Comparison of ENCODE assay signal across 15 cellular contexts in genomic region chr14:51295666-51296263, GRCh38. TPM values are rescaled to one million over a fixed set of nuclear protein-coding genes. Genes with fewer than 3 reads are reported as not detected.
DNase-seq lines count a peak whose midpoint lies in the region; ATAC-seq and TF ChIP-seq lines count a peak whose summit lies in the region.
"Had no signal": no experiment of that assay in that cellular context is flagged by ENCODE, and none has a peak within 500 bp of the region (broad histone marks: within the 10 kb centered on the region; RNA-seq: fewer than 3 reads in every experiment).

No MANE protein-coding gene starts in this region.

- no peaks in the 10 kb centered on the region for H3K9me2 ChIP-seq in PC-3 (replicated peaks; ENCODE audit: low read length)

- ATAC-seq in PC-3 = peak; percentile 86
- ATAC-seq in naive thymus-derived CD4-positive, alpha-beta T cell = no peak
- no peak for ATAC-seq in GM19452 (IDR thresholded peaks at IDR 0.05; ENCODE audit: unreplicated experiment)

- peaks cover 15% of the 10 kb centered on the region for H3K4me1 ChIP-seq in PC-3 (ENCODE audit: insufficient read depth, low read length)
- no peaks in the 10 kb centered on the region for H3K4me1 ChIP-seq in naive thymus-derived CD4-positive, alpha-beta T cell (ENCODE audit: control insufficient read depth in 2 of 2, insufficient read depth in 2 of 2, low read length in 2 of 2)

- H3K9me3 ChIP-seq in PC-3 (ENCODE audit: low read length) (no peaks in the 10 kb centered on the region), WERI-Rb-1 (ENCODE audit: severe bottlenecking) (no peaks in the 10 kb centered on the region)
- no peaks in the 10 kb centered on the region for H3K9me3 ChIP-seq in naive thymus-derived CD4-positive, alpha-beta T cell (ENCODE audit: control insufficient read depth in 2 of 3, low read length in 3 of 3)
- H3K9me3 ChIP-seq: SJSA1 had no signal

- H3K36me3 ChIP-seq in PC-3 (ENCODE audit: low read depth, low read length) (no peaks in the 10 kb centered on the region), WERI-Rb-1 (no peaks in the 10 kb centered on the region)
- H3K36me3 ChIP-seq in naive thymus-derived CD4-positive, alpha-beta T cell (ENCODE audit: control insufficient read depth in 2 of 3, insufficient read depth in 3 of 3, low read length in 3 of 3) = no peaks in the 10 kb centered on the region
- H3K36me3 ChIP-seq: SJSA1 had no signal

- H3K27ac Mint-ChIP-seq in naive thymus-derived CD4-positive, alpha-beta T cell = no peak overlapping the region

- intact Hi-C loops in PC-3 (cut with micrococcal nuclease) = loop anchor here (5.0 kb wide), 1 partner anchor 147 kb away; no protein-coding TSS in a partner anchor
- intact Hi-C loops in naive thymus-derived CD4-positive, alpha-beta T cell (cut with micrococcal nuclease) = no loop called here

- H3K27ac ChIP-seq in PC-3 (ENCODE audit: low read length) (peak overlapping the region; percentile 52), epithelial cell of prostate (peak overlapping the region; percentile 4), WERI-Rb-1 (no peak overlapping the region)
- no peak overlapping the region for H3K27ac ChIP-seq in naive thymus-derived CD4-positive, alpha-beta T cell (ENCODE audit: low read depth, low read length)
- H3K27ac ChIP-seq: SJSA1 had no signal

- H3K27me3 ChIP-seq in PC-3 (ENCODE audit: low read length) = no peaks in the 10 kb centered on the region
- H3K27me3 ChIP-seq in naive thymus-derived CD4-positive, alpha-beta T cell (ENCODE audit: control insufficient read depth in 2 of 2, insufficient read depth in 2 of 2, low read length in 2 of 2) = no peaks in the 10 kb centered on the region
- H3K27me3 ChIP-seq in WERI-Rb-1 (ENCODE audit: insufficient read depth, low read depth, severe bottlenecking) = no peaks in the 10 kb centered on the region
- H3K27me3 ChIP-seq: SJSA1 had no signal

- POLR2A ChIA-PET in PC-3 (lab: Charles Lee; ENCODE audit: unreplicated experiment) = interaction anchor here (0.6 kb wide), 2 partner anchors 9 to 357 kb away, joined by 4 to 13 read pairs; no protein-coding TSS in a partner anchor
- POLR2A ChIA-PET in naive thymus-derived CD4-positive, alpha-beta T cell (lab: Charles Lee) = no interaction called here

- no peak overlapping the region for H3K9ac ChIP-seq in PC-3 (ENCODE audit: low read length)

- DNase-seq in ELR (ENCODE audit: low read depth) = peak; percentile 37
- peak; percentile 64 for DNase-seq in PC-3
- peak; percentile 36 for DNase-seq in epithelial cell of prostate (ENCODE audit: low read depth, low spot score)
- peak; percentile 66 for DNase-seq in retina
- no peak for DNase-seq in naive thymus-derived CD4-positive, alpha-beta T cell
- DNase-seq in WERI-Rb-1 = no peak
- DNase-seq: AML-193; CD4-positive, CD25-positive, alpha-beta regulatory T cell; DMS79 treated with DMSO at 0.1 percent for 48 hours; GF-D8; NCI-H146; NCI-H2081 treated with DMSO at 0.1 percent for 48 hours; NCI-H524 had no signal

- peak overlapping the region; percentile 43 for H2AFZ ChIP-seq in PC-3 (ENCODE audit: low read length)

- no peaks in the 10 kb centered on the region for H3K9me3 Mint-ChIP-seq in naive thymus-derived CD4-positive, alpha-beta T cell
- H3K9me3 Mint-ChIP-seq: CD4-positive, CD25-positive, alpha-beta regulatory T cell had no signal

- TSS peak; percentile 35 for BruUV-seq in PC-3 (replicated peaks; lab: Mats Ljungman, UMichigan)

- H3K4me2 ChIP-seq in PC-3 (ENCODE audit: low read length) = peak overlapping the region; percentile 20; the same call in 1 of the 2 replicates

- TF ChIP-seq CTCF in PC-3 (conservative IDR thresholded peaks at IDR 0.05; ENCODE audit: low read depth, low read length) = no peak
- no peak for TF ChIP-seq CTCF in WERI-Rb-1 (IDR thresholded peaks at IDR 0.05; ENCODE audit: low read depth, low read length)

- no peak overlapping the region for H3K4me3 ChIP-seq in PC-3 (ENCODE audit: low read length)
- no peak overlapping the region for H3K4me3 ChIP-seq in naive thymus-derived CD4-positive, alpha-beta T cell (ENCODE audit: low read length)
- no peak overlapping the region for H3K4me3 ChIP-seq in WERI-Rb-1 (ENCODE audit: low read depth, low read length)
- H3K4me3 ChIP-seq: SJSA1 had no signal

- H3K27me3 Mint-ChIP-seq in naive thymus-derived CD4-positive, alpha-beta T cell = no peaks in the 10 kb centered on the region
- H3K27me3 Mint-ChIP-seq: CD4-positive, CD25-positive, alpha-beta regulatory T cell had no signal

- H3K4me3 Mint-ChIP-seq in naive thymus-derived CD4-positive, alpha-beta T cell = no peak overlapping the region
- H3K4me3 Mint-ChIP-seq: CD4-positive, CD25-positive, alpha-beta regulatory T cell had no signal

- no peaks in the 10 kb centered on the region for H4K20me1 ChIP-seq in PC-3 (ENCODE audit: low read length)

- no peaks in the 10 kb centered on the region for H3K36me3 Mint-ChIP-seq in naive thymus-derived CD4-positive, alpha-beta T cell

- no peaks in the 10 kb centered on the region for H3K79me2 ChIP-seq in PC-3 (ENCODE audit: low read length)

- H3F3A ChIP-seq in PC-3 (ENCODE audit: low read length, unreplicated experiment) = no peaks in the 10 kb centered on the region

- CTCF ChIA-PET in PC-3 (lab: Charles Lee) = no interaction called here
- CTCF ChIA-PET in naive thymus-derived CD4-positive, alpha-beta T cell (lab: Charles Lee) = no interaction called here

- peaks cover 0 to 16% (median 0%) of the 10 kb centered on the region in 7 donors for H3K4me1 Mint-ChIP-seq in naive thymus-derived CD4-positive, alpha-beta T cell

RNA-seq across cellular contexts. Expression of gene TMX1, which starts 55.7 kb away (rescaled TPM):
- 56.6 and 61.7 TPM in 2 replicates for total RNA-seq in PC-3 (2014; rRNA removed)
- 10 to 100 TPM; 13.3 to 48.3 (median 23.1) TPM for total RNA-seq in naive thymus-derived CD4-positive, alpha-beta T cell
- 10 to 100 TPM; 21.3 to 33.0 TPM for polyA plus RNA-seq in naive thymus-derived CD4-positive, alpha-beta T cell

Comparison
In these comparisons a context has a peak if more than half of its experiments do, and no peak if none do; other contexts are left out.
1. DNase-seq: peak in ELR (single experiment), PC-3 (single experiment), epithelial cell of prostate (single experiment) and retina (single experiment); none in naive thymus-derived CD4-positive, alpha-beta T cell (0 of 9) and WERI-Rb-1 (single experiment).
2. H3K27ac ChIP-seq: peak in PC-3 (single experiment) and epithelial cell of prostate (single experiment); none in naive thymus-derived CD4-positive, alpha-beta T cell (single experiment) and WERI-Rb-1 (single experiment).